Comparison of ENCODE assay signal across 21 cellular contexts in genomic region chr14:101063121-101063520, GRCh38.
"Had no signal": no experiment of that assay in that cellular context is flagged by ENCODE, and none has a peak within 500 bp of the region (broad histone marks: within the 10 kb centered on the region; RNA-seq: fewer than 3 reads in every experiment).

No MANE protein-coding gene starts in this region.

- H3K27ac Mint-ChIP-seq: memory B cell, mesothelial cell of epicardium, natural killer cell had no signal

- ATAC-seq: gastrocnemius medialis; left lung; lower lobe of right lung; natural killer cell; pancreas; right lobe of liver; stimulated activated naive CD8-positive, alpha-beta T cell treated with anti-CD3 and anti-CD28 coated beads, Interleukin-15, Interleukin-2, amounts not matched to agents 100 U/mL and 50 U/mL, for 24 hours had no signal

- H3K36me3 Mint-ChIP-seq: memory B cell, mesothelial cell of epicardium, natural killer cell had no signal

- H3K27me3 ChIP-seq: gastrocnemius medialis, pancreas, right lobe of liver, tibial artery, upper lobe of left lung, vagina had no signal

- H3K4me1 ChIP-seq: esophagus muscularis mucosa, gastrocnemius medialis, left lung, lower lobe of right lung, pancreas, prostate gland, right lobe of liver, tibial artery, upper lobe of left lung, vagina had no signal

- H3K27ac ChIP-seq: epithelial cell of prostate, esophagus muscularis mucosa, gastrocnemius medialis, left lung, lower lobe of right lung, pancreas, prostate gland, right lobe of liver, skin epidermis, tibial artery, upper lobe of left lung, vagina had no signal

- H3K4me3 ChIP-seq: esophagus muscularis mucosa, gastrocnemius medialis, left lung, lower lobe of right lung, pancreas, prostate gland, right lobe of liver, skin epidermis, tibial artery, upper lobe of left lung, vagina had no signal

- H3K4me3 Mint-ChIP-seq: memory B cell, mesothelial cell of epicardium, natural killer cell had no signal

- H3K4me1 Mint-ChIP-seq: memory B cell, mesothelial cell of epicardium, natural killer cell had no signal

- DNase-seq: effector memory CD4-positive, alpha-beta T cell; gastrocnemius medialis; lower lobe of right lung; natural killer cell; occipital lobe; retina; right lobe of liver; stimulated activated CD4-positive, alpha-beta T cell treated with anti-CD3 and anti-CD28 coated beads, Interleukin-12 subunit alpha, Interleukin-12 subunit beta, amount 100 ng/mL, for 4 hours; stimulated activated CD4-positive, alpha-beta T cell treated with anti-CD3 and anti-CD28 coated beads, Interleukin-2, amount 100 ng/mL, for 48 hours; stimulated activated naive CD8-positive, alpha-beta T cell treated with anti-CD3 and anti-CD28 coated beads, Interleukin-15, Interleukin-2, amounts not matched to agents 100 U/mL and 50 U/mL, for 24 hours; upper lobe of left lung had no signal

- H3K9me3 Mint-ChIP-seq: natural killer cell had no signal

- H3K36me3 ChIP-seq: esophagus muscularis mucosa, gastrocnemius medialis, left lung, lower lobe of right lung, pancreas, prostate gland, right lobe of liver, tibial artery, upper lobe of left lung, vagina had no signal

- H3K9me3 ChIP-seq: esophagus muscularis mucosa, gastrocnemius medialis, left lung, lower lobe of right lung, pancreas, prostate gland, right lobe of liver, tibial artery, upper lobe of left lung, vagina had no signal
